ENCODE assay signal across 8 cellular contexts in the genomic region with DNA sequence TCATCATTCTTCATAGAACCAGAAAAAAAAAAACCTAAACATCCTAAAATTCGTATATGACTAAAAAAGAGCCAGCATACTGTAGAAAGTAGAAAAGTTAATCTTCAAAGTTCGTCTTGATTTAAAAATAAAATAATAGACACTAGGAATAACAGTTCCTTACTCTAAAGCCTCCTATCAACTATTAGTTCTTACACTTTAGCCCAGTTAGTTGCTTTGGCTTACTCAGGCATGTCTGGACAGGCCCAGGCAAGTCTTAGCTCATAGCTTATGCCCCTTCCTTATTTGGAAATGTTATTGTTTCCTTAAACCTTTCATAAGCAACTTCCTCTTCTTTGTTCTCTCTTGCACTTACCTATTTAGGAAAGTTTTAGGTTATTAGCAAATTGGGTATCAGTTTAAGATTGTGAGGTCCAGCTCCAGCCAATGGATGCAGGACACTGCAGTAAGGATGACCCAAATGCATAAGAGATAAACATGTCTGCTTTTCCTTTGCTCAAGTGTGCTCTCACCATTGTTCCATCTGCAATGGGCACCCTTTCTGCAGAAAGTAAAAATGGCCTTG.
A peak's percentile ranks its signal among the peaks of the same experiment; 100 is the strongest.
DNase-seq lines count a peak whose midpoint lies in the region; ATAC-seq, FAIRE-seq and TF ChIP-seq lines count a peak whose summit lies in the region.
"Not testable (repeated sequence)": the region's sequence is repeated elsewhere in the genome, so short reads cannot be mapped to it uniquely, and the experiment has no call there.

No MANE protein-coding gene starts in this region.

- DNase-seq in EH (ENCODE audit: low read depth) (peak; percentile 7), NCI-H748 (lab: John Stamatoyannopoulos, UW; ENCODE audit: unreplicated experiment) (peak; percentile 2), astrocyte (ENCODE audit: low read depth) (peak; percentile 27), kidney tubule cell (ENCODE audit: low spot score) (peak; percentile 34)
- DNase-seq in HTR-8/SVneo (ENCODE audit: insufficient read length, low spot score); WERI-Rb-1; epithelial cell of prostate (ENCODE audit: low read depth, low spot score); stimulated activated naive B cell treated with anti-CD40 and anti-IgM and Interleukin-4, amounts not matched to agents 10 μg/mL and 1 μg/mL and 100 μg/mL, for 72 hours: not testable (repeated sequence)

- not testable (repeated sequence) for H3K36me3 ChIP-seq in WERI-Rb-1; astrocyte (ENCODE audit: insufficient read depth, low read length)

- peaks cover 13% of the 10 kb centered on the region for H3K4me1 Mint-ChIP-seq in astrocyte (ENCODE audit: low read depth, unreplicated experiment)
- H3K4me1 Mint-ChIP-seq in stimulated activated naive B cell treated with anti-CD40 and anti-IgM and Interleukin-4, amounts not matched to agents 10 μg/mL and 1 μg/mL and 100 μg/mL, for 72 hours, result peaks cover 12 to 16% of the 10 kb centered on the region in 2 donors

- H3K27ac Mint-ChIP-seq in astrocyte (ENCODE audit: unreplicated experiment), result peak overlapping the region; percentile 96
- peak overlapping the region; percentile 68 for H3K27ac Mint-ChIP-seq in stimulated activated naive B cell treated with anti-CD40 and anti-IgM and Interleukin-4, amounts not matched to agents 10 μg/mL and 1 μg/mL and 100 μg/mL, for 72 hours

- not testable (repeated sequence) for H3K4me3 ChIP-seq in WERI-Rb-1 (ENCODE audit: low read depth, low read length); astrocyte (ENCODE audit: insufficient read depth, low read depth, low read length)

- H3K9me3 ChIP-seq in WERI-Rb-1 (ENCODE audit: severe bottlenecking), result peaks cover 10% of the 10 kb centered on the region
- not testable (repeated sequence) for H3K9me3 ChIP-seq in astrocyte (ENCODE audit: insufficient read depth, low read depth, low read length)

- H3K27me3 Mint-ChIP-seq in astrocyte (ENCODE audit: low read depth, unreplicated experiment); stimulated activated naive B cell treated with anti-CD40 and anti-IgM and Interleukin-4, amounts not matched to agents 10 μg/mL and 1 μg/mL and 100 μg/mL, for 72 hours: not testable (repeated sequence)

- H3K79me2 ChIP-seq in astrocyte (ENCODE audit: insufficient read depth, low read length), result not testable (repeated sequence)

- H3K27ac ChIP-seq in WERI-Rb-1, result peak overlapping the region; percentile 37
- H3K27ac ChIP-seq in astrocyte (ENCODE audit: low read depth, low read length), result peak overlapping the region; percentile 0
- peak overlapping the region; percentile 42 for H3K27ac ChIP-seq in epithelial cell of prostate

- H3K4me1 ChIP-seq in astrocyte (ENCODE audit: insufficient read depth, low read length), result not testable (repeated sequence)

- not testable (repeated sequence) for H4K20me1 ChIP-seq in astrocyte (ENCODE audit: insufficient read depth, low read length)

- not testable (repeated sequence) for H3K9ac ChIP-seq in astrocyte (ENCODE audit: low read length)

- H3K9me3 Mint-ChIP-seq in astrocyte (ENCODE audit: unreplicated experiment), result peaks cover 30% of the 10 kb centered on the region
- peaks cover 16 to 21% of the 10 kb centered on the region in 2 donors for H3K9me3 Mint-ChIP-seq in stimulated activated naive B cell treated with anti-CD40 and anti-IgM and Interleukin-4, amounts not matched to agents 10 μg/mL and 1 μg/mL and 100 μg/mL, for 72 hours

- not testable (repeated sequence) for H3K4me2 ChIP-seq in astrocyte (ENCODE audit: low read length)

- peak overlapping the region; percentile 43 for H2AFZ ChIP-seq in astrocyte (ENCODE audit: low read depth, low read length)

- ATAC-seq in stimulated activated naive B cell treated with anti-CD40 and anti-IgM and Interleukin-4, amounts not matched to agents 10 μg/mL and 1 μg/mL and 100 μg/mL, for 72 hours (replicated peaks), result not testable (repeated sequence)

- H3K4me3 Mint-ChIP-seq in astrocyte (ENCODE audit: unreplicated experiment); stimulated activated naive B cell treated with anti-CD40 and anti-IgM and Interleukin-4, amounts not matched to agents 10 μg/mL and 1 μg/mL and 100 μg/mL, for 72 hours: not testable (repeated sequence)

- FAIRE-seq in HTR-8/SVneo (lab: Jason Lieb, UNC), result peak; percentile 46
- not testable (repeated sequence) for FAIRE-seq in astrocyte (lab: Jason Lieb, UNC)

- not testable (repeated sequence) for H3K27me3 ChIP-seq in WERI-Rb-1 (ENCODE audit: insufficient read depth, low read depth, severe bottlenecking); astrocyte (ENCODE audit: insufficient read depth, low read length)

- not testable (repeated sequence) for TF ChIP-seq CTCF in WERI-Rb-1 (IDR thresholded peaks at IDR 0.05; ENCODE audit: low read depth, low read length); astrocyte (IDR thresholded peaks at IDR 0.05; ENCODE audit: insufficient read depth, low read depth, low read length)

- not testable (repeated sequence) for H3K36me3 Mint-ChIP-seq in astrocyte (ENCODE audit: low read depth, unreplicated experiment)
- H3K36me3 Mint-ChIP-seq in stimulated activated naive B cell treated with anti-CD40 and anti-IgM and Interleukin-4, amounts not matched to agents 10 μg/mL and 1 μg/mL and 100 μg/mL, for 72 hours, result peaks cover 34 to 47% of the 10 kb centered on the region in 2 donors
